In the genomic region with DNA sequence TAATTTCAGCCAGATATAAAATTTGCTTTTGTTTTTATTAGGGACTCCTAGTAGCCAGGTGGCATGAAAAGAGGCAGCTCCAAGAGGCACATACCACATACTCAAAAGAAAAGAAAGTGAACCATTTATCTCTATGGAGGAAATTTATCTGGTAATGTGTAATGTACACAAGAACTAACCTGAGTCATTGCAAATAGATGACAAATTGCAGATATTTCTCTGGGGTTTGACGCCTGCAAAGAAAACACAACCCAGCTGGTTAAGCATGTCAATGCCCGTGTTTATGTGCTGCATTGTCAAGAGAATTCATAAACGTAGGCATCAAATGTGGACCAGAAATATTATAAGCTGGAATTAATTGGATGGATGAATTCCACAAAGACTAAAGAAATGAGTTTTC, we compare ENCODE assay signal across 33 cellular contexts.
"Had no signal": no experiment of that assay in that cellular context is flagged by ENCODE, and none has a peak within 500 bp of the region (broad histone marks: within the 10 kb centered on the region; RNA-seq: fewer than 3 reads in every experiment).

No MANE protein-coding gene starts in this region.

- H3K27ac Mint-ChIP-seq: activated B cell treated with CpG ODN at 0.5 μM for 24 hours; activated CD4-positive, alpha-beta memory T cell treated with anti-CD3 and anti-CD28 coated beads for 36 hours; activated naive CD4-positive, alpha-beta T cell treated with anti-CD3 and anti-CD28 coated beads for 36 hours; activated naive CD8-positive, alpha-beta T cell; activated naive CD8-positive, alpha-beta T cell treated with anti-CD3 and anti-CD28 coated beads, Interleukin-2, amount 50 U/mL, for 24 hours; activated T-helper 1 cell treated with anti-CD3 and anti-CD28 coated beads, Interleukin-12 subunit alpha, Interleukin-12 subunit beta, Interleukin-2, Interleukin-4 antibody, amounts not matched to agents 30 ng/mL and 10 ng/mL and 1 ng/mL, durations not matched to agents 14 hours and 24 hours and 36 hours had no signal

- H3K9ac ChIP-seq: KMS-11 had no signal

- H3K4me2 ChIP-seq: KMS-11 had no signal

- H3K27me3 Mint-ChIP-seq: activated CD4-positive, alpha-beta memory T cell treated with anti-CD3 and anti-CD28 coated beads for 36 hours; activated naive CD8-positive, alpha-beta T cell; activated naive CD8-positive, alpha-beta T cell treated with anti-CD3 and anti-CD28 coated beads, Interleukin-2, amount 50 U/mL, for 24 hours had no signal

- H3K4me3 Mint-ChIP-seq: activated B cell treated with CpG ODN at 0.5 μM for 24 hours; activated CD4-positive, alpha-beta memory T cell treated with anti-CD3 and anti-CD28 coated beads for 36 hours; activated naive CD4-positive, alpha-beta T cell treated with anti-CD3 and anti-CD28 coated beads for 36 hours; activated naive CD8-positive, alpha-beta T cell; activated naive CD8-positive, alpha-beta T cell treated with anti-CD3 and anti-CD28 coated beads, Interleukin-2, amount 50 U/mL, for 24 hours; activated T-cell treated with anti-CD3 and anti-CD28 coated beads, Interleukin-2, amount 50 U/mL, for 4 hours; activated T-helper 1 cell treated with anti-CD3 and anti-CD28 coated beads, Interleukin-12 subunit alpha, Interleukin-12 subunit beta, Interleukin-2, Interleukin-4 antibody, amounts not matched to agents 30 ng/mL and 10 ng/mL and 1 ng/mL, durations not matched to agents 14 hours and 24 hours and 36 hours had no signal

- H3K9me3 Mint-ChIP-seq: activated B cell treated with CpG ODN at 0.5 μM for 24 hours; activated CD4-positive, alpha-beta memory T cell treated with anti-CD3 and anti-CD28 coated beads for 36 hours; activated naive CD4-positive, alpha-beta T cell treated with anti-CD3 and anti-CD28 coated beads for 36 hours; activated naive CD8-positive, alpha-beta T cell treated with anti-CD3 and anti-CD28 coated beads, Interleukin-2, amount 50 U/mL, for 24 hours; activated T-cell treated with anti-CD3 and anti-CD28 coated beads, Interleukin-2, amount 50 U/mL, for 4 hours; activated T-helper 1 cell treated with anti-CD3 and anti-CD28 coated beads, Interleukin-12 subunit alpha, Interleukin-12 subunit beta, Interleukin-2, Interleukin-4 antibody, amounts not matched to agents 30 ng/mL and 10 ng/mL and 1 ng/mL, durations not matched to agents 14 hours and 24 hours and 36 hours had no signal

- DNase-seq: activated B cell treated with CpG ODN at 0.5 μM for 24 hours; activated CD4-positive, alpha-beta memory T cell treated with anti-CD3 and anti-CD28 coated beads for 36 hours; activated CD4-positive, alpha-beta T cell treated with anti-CD3 and anti-CD28 coated beads for 4 hours; activated CD4-positive, alpha-beta T cell treated with anti-CD3 and anti-CD28 coated beads, Interleukin-2, amount 50 U/mL, for 1 hour; activated CD4-positive, CD25-positive, alpha-beta regulatory T cell treated with anti-CD3 and anti-CD28 coated beads, Interleukin-2, amount 50 U/mL, for 72 hours; activated CD8-positive, alpha-beta memory T cell treated with anti-CD3 and anti-CD28 coated beads, Interleukin-2, amount 50 U/mL, for 4 hours; activated gamma-delta T cell treated with Interleukin-2 at 50 U/mL for 16 hours; activated naive CD4-positive, alpha-beta T cell treated with anti-CD3 and anti-CD28 coated beads for 36 hours; activated naive CD8-positive, alpha-beta T cell treated with anti-CD3 and anti-CD28 coated beads, Interleukin-2, amount 50 U/mL, for 24 hours; activated T-cell treated with anti-CD3 and anti-CD28 coated beads for 4 hours; activated T-cell treated with anti-CD3 and anti-CD28 coated beads, Interleukin-2, amount 50 U/mL, for 4 hours; anterior cingulate cortex; caudate nucleus; MM.1S; MV-4-11; NCI-H1092; NCI-H1436 treated with DMSO at 0.1 percent for 48 hours; NCI-H1694 treated with DMSO at 0.1 percent for 48 hours; NCI-H2029; NCI-H345; NCI-H524 treated with DMSO at 0.1 percent for 48 hours; OCI-M1; SIG-M5; T-helper 1 cell; T-helper 2 cell; T-helper 9 cell had no signal

- H3K27ac ChIP-seq: KMS-11, VCaP had no signal

- H3K4me1 Mint-ChIP-seq: activated B cell treated with CpG ODN at 0.5 μM for 24 hours; activated naive CD8-positive, alpha-beta T cell treated with anti-CD3 and anti-CD28 coated beads, Interleukin-2, amount 50 U/mL, for 24 hours had no signal

- H3K36me3 Mint-ChIP-seq: activated CD4-positive, alpha-beta memory T cell treated with anti-CD3 and anti-CD28 coated beads for 36 hours; activated naive CD8-positive, alpha-beta T cell had no signal

- ATAC-seq: activated naive CD8-positive, alpha-beta T cell treated with anti-CD3 and anti-CD28 coated beads, Interleukin-2, amount 50 U/mL, for 24 hours; activated T-cell treated with anti-CD3 and anti-CD28 coated beads, Interleukin-2, amount 50 U/mL, for 4 hours; Panc1; Right ventricle myocardium inferior; SK-N-SH treated with all-trans-retinoic acid at 6 μM for 48 hours had no signal
